Comparison of ENCODE assay signal across 8 cellular contexts in the genomic region with DNA sequence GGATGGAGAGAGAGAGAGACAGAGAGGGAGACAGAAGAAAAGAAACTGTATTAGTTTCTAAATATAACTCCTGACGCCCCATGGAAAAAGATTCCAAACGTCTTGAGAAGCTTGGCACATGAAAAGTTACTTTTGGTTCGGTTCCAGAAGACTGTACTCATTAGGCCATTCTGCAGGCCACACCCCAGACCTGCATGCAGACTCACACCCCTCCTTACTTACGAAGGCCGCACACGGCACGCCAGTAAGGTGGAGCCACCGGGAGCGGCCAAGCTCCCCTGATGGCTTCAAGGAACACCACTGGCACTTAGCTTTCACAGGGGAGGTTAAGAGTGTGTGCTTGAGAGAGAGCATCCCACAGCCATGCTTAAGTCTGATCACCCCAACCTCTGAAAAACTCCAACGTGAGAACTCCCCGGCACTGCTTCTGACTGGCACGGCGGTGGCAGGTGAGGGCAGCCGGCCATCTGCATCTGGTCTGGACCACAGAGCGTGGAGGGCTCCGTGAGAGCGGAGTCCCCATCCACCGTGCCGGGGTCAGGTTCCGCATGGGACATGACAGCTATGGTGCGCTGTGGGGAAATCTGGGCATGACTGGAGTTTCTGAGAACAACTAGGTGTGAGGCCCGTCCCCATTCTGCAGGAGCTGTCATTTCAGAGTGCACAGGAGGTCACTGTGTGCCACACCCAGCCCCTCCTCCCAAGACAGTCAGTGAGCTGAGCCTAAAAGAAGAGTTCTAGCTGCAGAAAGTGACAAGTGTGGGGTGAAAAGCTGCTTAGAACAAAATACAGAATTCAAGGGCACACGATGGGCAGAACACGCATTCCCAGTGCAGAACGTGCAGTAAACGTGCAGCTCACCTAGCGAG.
DNase-seq lines count a peak whose midpoint lies in the region; TF ChIP-seq lines count a peak whose summit lies in the region.

No MANE protein-coding gene starts in this region.

- peaks cover 32 to 57% (median 42%) of the 10 kb centered on the region in 4 donors for H3K4me1 Mint-ChIP-seq in CD4-positive, alpha-beta memory T cell
- peaks cover 35% of the 10 kb centered on the region for H3K4me1 Mint-ChIP-seq in activated CD4-positive, alpha-beta memory T cell treated with anti-CD3 and anti-CD28 coated beads for 36 hours (ENCODE audit: low read depth)

- H3K27ac ChIP-seq in CD4-positive, alpha-beta memory T cell (ENCODE audit: low read depth, low read length), result no peak overlapping the region
- H3K27ac ChIP-seq in WERI-Rb-1, result no peak overlapping the region

- H3K4me1 ChIP-seq in CD4-positive, alpha-beta memory T cell (ENCODE audit: insufficient read depth, low read length), result peaks cover 34% of the 10 kb centered on the region

- H3K27me3 ChIP-seq in CD4-positive, alpha-beta memory T cell (ENCODE audit: insufficient read depth, low read length), result no peaks in the 10 kb centered on the region
- no peaks in the 10 kb centered on the region for H3K27me3 ChIP-seq in WERI-Rb-1 (ENCODE audit: insufficient read depth, low read depth, severe bottlenecking)

- no peaks in the 10 kb centered on the region for H3K9me3 ChIP-seq in CD4-positive, alpha-beta memory T cell (ENCODE audit: control insufficient read depth in 1 of 2, low read length in 2 of 2)
- no peaks in the 10 kb centered on the region for H3K9me3 ChIP-seq in WERI-Rb-1 (ENCODE audit: severe bottlenecking)

- DNase-seq in CD4-positive, alpha-beta memory T cell, result peak in 1 of 5 donors; percentile 37
- DNase-seq in activated CD4-positive, alpha-beta memory T cell treated with anti-CD3 and anti-CD28 coated beads for 36 hours, result no peak
- DNase-seq in fibroblast of the conjunctiva (ENCODE audit: low read depth), result peak; percentile 96
- peak; percentile 92 for DNase-seq in renal cortical epithelial cell (ENCODE audit: low read depth)
- DNase-seq in HPDE6-E6E7 (ENCODE audit: extremely low spot score), result no peak
- no peak for DNase-seq in activated effector memory CD4-positive, alpha-beta T cell treated with Interleukin-2 at 50 U/mL for 16 hours
- no peak for DNase-seq in WERI-Rb-1
- no peak for DNase-seq in NCI-H1105 treated with DMSO at 0.1 percent for 48 hours (lab: John Stamatoyannopoulos, UW)

- TF ChIP-seq CTCF in WERI-Rb-1 (IDR thresholded peaks at IDR 0.05; ENCODE audit: low read depth, low read length), result no peak

- POLR2A ChIA-PET in CD4-positive, alpha-beta memory T cell (lab: Charles Lee; ENCODE audit: partially characterized antibody), result interaction anchor here (1.0 to 59.9 kb wide), 3 partner anchors 27 to 145 kb away, joined by 3 to 2535 read pairs (median 3); a partner anchor contains a TSS
- POLR2A ChIA-PET in activated CD4-positive, alpha-beta memory T cell treated with anti-CD3 and anti-CD28 coated beads for 36 hours (lab: Charles Lee), result interaction anchor here (1.1 kb wide), 1 partner anchor 9 kb away, joined by 3 read pairs; no protein-coding TSS in a partner anchor

- H3K4me3 ChIP-seq in CD4-positive, alpha-beta memory T cell (ENCODE audit: low read length in 2 of 2), result no peak overlapping the region
- no peak overlapping the region for H3K4me3 ChIP-seq in WERI-Rb-1 (ENCODE audit: low read depth, low read length)

- CTCF ChIA-PET in CD4-positive, alpha-beta memory T cell (lab: Charles Lee; ENCODE audit: partially characterized antibody), result interaction anchor here (1.0 to 2.3 kb wide), 3 partner anchors 24 to 146 kb away, joined by 3 to 8 read pairs (median 8); no protein-coding TSS in a partner anchor
- CTCF ChIA-PET in activated CD4-positive, alpha-beta memory T cell treated with anti-CD3 and anti-CD28 coated beads for 36 hours (lab: Charles Lee), result interaction anchor here (1.0 to 3.9 kb wide), 3 partner anchors 24 to 145 kb away, joined by 3 to 25 read pairs (median 3); no protein-coding TSS in a partner anchor

- no peaks in the 10 kb centered on the region for H3K27me3 Mint-ChIP-seq in CD4-positive, alpha-beta memory T cell
- no peaks in the 10 kb centered on the region for H3K27me3 Mint-ChIP-seq in activated CD4-positive, alpha-beta memory T cell treated with anti-CD3 and anti-CD28 coated beads for 36 hours

- intact Hi-C loops in CD4-positive, alpha-beta memory T cell (cut with micrococcal nuclease), result no loop called here
- intact Hi-C loops in activated CD4-positive, alpha-beta memory T cell treated with anti-CD3 and anti-CD28 coated beads for 36 hours (cut with micrococcal nuclease), result no loop called here

- peak overlapping the region in 2 of 8 donors; percentile 31 to 39 for H3K4me3 Mint-ChIP-seq in CD4-positive, alpha-beta memory T cell
- H3K4me3 Mint-ChIP-seq in activated CD4-positive, alpha-beta memory T cell treated with anti-CD3 and anti-CD28 coated beads for 36 hours, result no peak overlapping the region

- peaks cover 66 to 81% of the 10 kb centered on the region in 2 donors for H3K36me3 Mint-ChIP-seq in CD4-positive, alpha-beta memory T cell
- peaks cover 77% of the 10 kb centered on the region for H3K36me3 Mint-ChIP-seq in activated CD4-positive, alpha-beta memory T cell treated with anti-CD3 and anti-CD28 coated beads for 36 hours

- H3K36me3 ChIP-seq in CD4-positive, alpha-beta memory T cell (ENCODE audit: insufficient read depth, low read length), result peaks cover 91% of the 10 kb centered on the region
- H3K36me3 ChIP-seq in WERI-Rb-1, result peaks cover 73% of the 10 kb centered on the region

- peaks cover 0 to 13% (median 0%) of the 10 kb centered on the region in 8 donors for H3K9me3 Mint-ChIP-seq in CD4-positive, alpha-beta memory T cell
- H3K9me3 Mint-ChIP-seq in activated CD4-positive, alpha-beta memory T cell treated with anti-CD3 and anti-CD28 coated beads for 36 hours, result no peaks in the 10 kb centered on the region

- peak overlapping the region; percentile 46 to 94 (median 72) for H3K27ac Mint-ChIP-seq in CD4-positive, alpha-beta memory T cell
- H3K27ac Mint-ChIP-seq in activated CD4-positive, alpha-beta memory T cell treated with anti-CD3 and anti-CD28 coated beads for 36 hours, result peak overlapping the region; percentile 99

Comparison
In these comparisons a context has a peak if more than half of its experiments do, and no peak if none do; other contexts are left out.
1. DNase-seq: peak in fibroblast of the conjunctiva (single experiment) and renal cortical epithelial cell (single experiment); none in activated CD4-positive, alpha-beta memory T cell treated with anti-CD3 and anti-CD28 coated beads for 36 hours (single experiment), HPDE6-E6E7 (single experiment), activated effector memory CD4-positive, alpha-beta T cell treated with Interleukin-2 at 50 U/mL for 16 hours (single experiment), WERI-Rb-1 (single experiment) and NCI-H1105 treated with DMSO at 0.1 percent for 48 hours (single experiment).